Comparison of ENCODE assay signal across 18 cellular contexts in the genomic region with DNA sequence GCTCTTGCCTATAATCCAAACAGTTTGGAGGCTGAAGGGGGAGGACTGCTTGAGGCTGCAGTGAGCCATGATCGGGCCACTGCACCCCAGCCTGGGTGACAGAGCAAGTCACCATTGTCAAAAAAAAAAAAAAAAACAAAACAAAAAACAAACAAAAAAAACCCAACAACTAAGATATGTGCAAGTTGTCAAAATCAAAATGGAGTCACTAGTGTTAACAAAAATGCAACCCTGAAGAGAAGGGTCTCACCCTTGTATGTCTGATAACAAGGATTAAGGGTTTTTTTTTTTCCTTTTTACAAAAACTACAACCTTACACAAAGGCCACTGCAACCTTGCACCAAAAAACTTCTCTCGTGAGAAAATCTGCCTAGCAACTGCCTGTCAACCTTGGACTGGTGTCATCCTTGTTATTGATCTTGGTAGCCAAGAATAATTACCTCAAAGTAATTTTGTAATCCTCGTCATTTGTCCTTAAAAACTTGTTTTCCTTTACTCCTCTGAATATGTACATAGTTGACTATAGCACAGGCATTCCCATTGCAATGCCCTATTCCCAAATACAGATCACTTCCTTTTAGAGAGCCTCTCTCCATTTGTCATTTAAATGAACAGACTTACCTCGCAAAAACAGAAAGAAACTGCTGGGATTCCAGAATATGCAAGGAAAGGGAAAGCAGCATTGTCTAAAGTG. TPM values are rescaled to one million over a fixed set of nuclear protein-coding genes. Genes with fewer than 3 reads are reported as not detected.
A peak's percentile ranks its signal among the peaks of the same experiment; 100 is the strongest.
DNase-seq lines count a peak whose midpoint lies in the region; ATAC-seq, FAIRE-seq and TF ChIP-seq lines count a peak whose summit lies in the region.
"Had no signal": no experiment of that assay in that cellular context is flagged by ENCODE, and none has a peak within 500 bp of the region (broad histone marks: within the 10 kb centered on the region; RNA-seq: fewer than 3 reads in every experiment).

No MANE protein-coding gene starts in this region.

- H3K9ac ChIP-seq in HUES6 (ENCODE audit: low read length) (no peak overlapping the region), K562 (ENCODE audit: insufficient read depth in 1 of 2, low read depth in 2 of 2, low read length in 2 of 2) (no peak overlapping the region)

- no TSS peak for BruUV-seq in K562 (replicated peaks; lab: Mats Ljungman, UMichigan)

- peaks cover 42% of the 10 kb centered on the region; the same call in 1 of the 2 replicates for H4K20me1 ChIP-seq in K562 (replicated peaks; ENCODE audit: control insufficient read depth, insufficient read depth, low read length)

- ATAC-seq in K562, result no peak

- in situ Hi-C loops in K562 (cut with MboI), result no loop called here

- H3K4me3 Mint-ChIP-seq in T-helper 2 cell treated with Interferon-gamma antibody and Interleukin-4, amounts not matched to agents 5 μg/mL and 100 μg/mL, for 36 hours, result no peak overlapping the region
- H3K4me3 Mint-ChIP-seq: CD14-positive monocyte had no signal

- CTCF ChIA-PET in K562 (lab: Yijun Ruan, JAX; ENCODE audit: low intra/inter-chr PET ratio), result no interaction called here

- no peaks in the 10 kb centered on the region for H3K27me3 Mint-ChIP-seq in T-helper 2 cell treated with Interferon-gamma antibody and Interleukin-4, amounts not matched to agents 5 μg/mL and 100 μg/mL, for 36 hours (ENCODE audit: low read depth)

- H3K4me2 ChIP-seq in K562 (ENCODE audit: insufficient read depth, low read length), result no peak overlapping the region

- DNase-seq in T-helper 2 cell treated with Interferon-gamma antibody and Interleukin-4, amounts not matched to agents 5 μg/mL and 100 μg/mL, for 36 hours (ENCODE audit: low spot score), result no peak
- DNase-seq in T-helper 2 cell (no peak), K562 (ENCODE audit: extremely low read depth in 1 of 4, low spot score in 3 of 4) (no peak), iPS-NIHi11 (ENCODE audit: low spot score) (peak; percentile 19), DMS114 treated with DMSO at 0.1 percent for 48 hours (lab: John Stamatoyannopoulos, UW; ENCODE audit: unreplicated experiment) (no peak), cerebellum (ENCODE audit: low spot score) (no peak), NCI-H128 (lab: John Stamatoyannopoulos, UW; ENCODE audit: unreplicated experiment) (no peak)
- DNase-seq: NCI-H1417 treated with DMSO at 0.1 percent for 48 hours, NCI-H1930, NCI-H345, NCI-H524 treated with DMSO at 0.1 percent for 48 hours, SHP77 had no signal

- H3K79me2 ChIP-seq in K562 (ENCODE audit: control insufficient read depth, insufficient read depth, low read length), result peaks cover 55% of the 10 kb centered on the region

- peak; percentile 39; the same call in 1 of the 2 replicates for TF ChIP-seq POLR2A in K562 (conservative IDR thresholded peaks at IDR 0.05)

- no peak for TF ChIP-seq CTCF in K562 (IDR thresholded peaks at IDR 0.05 in 2 of 3, conservative IDR thresholded peaks at IDR 0.05 in 1 of 3; ENCODE audit: insufficient read depth in 2 of 3, low read depth in 1 of 3, low read length in 3 of 3)

- no peaks in the 10 kb centered on the region for H3K27me3 ChIP-seq in HUES6 (ENCODE audit: control insufficient read depth, insufficient read depth, low read length)
- H3K27me3 ChIP-seq in K562 (ENCODE audit: control insufficient read depth in 2 of 2, insufficient read depth in 2 of 2, low read length in 2 of 2), result no peaks in the 10 kb centered on the region

- FAIRE-seq in K562 (lab: Jason Lieb, UNC), result no peak
- FAIRE-seq: G401.6, RCC 7860 had no signal

- H3K9me3 ChIP-seq in HUES6 (ENCODE audit: control insufficient read depth, insufficient read depth, low read depth, low read length) (no peaks in the 10 kb centered on the region), K562 (replicated peaks; ENCODE audit: control insufficient read depth, insufficient read depth, low read depth, low read length) (no peaks in the 10 kb centered on the region)

- POLR2A ChIA-PET in K562 (lab: Yijun Ruan, JAX), result interaction anchor here (0.6 to 3.1 kb wide), 3 partner anchors 10 to 11 kb away, joined by 3 to 18 read pairs (median 4); no protein-coding TSS in a partner anchor

- intact Hi-C loops in K562 (cut with micrococcal nuclease), result no loop called here

- no peaks in the 10 kb centered on the region for H3K9me1 ChIP-seq in K562 (ENCODE audit: control insufficient read depth, insufficient read depth, low read length)

- TF ChIP-seq EP300 in K562 (IDR thresholded peaks at IDR 0.05; ENCODE audit: low read length), result no peak

- peak overlapping the region; percentile 2 for H3K27ac Mint-ChIP-seq in T-helper 2 cell treated with Interferon-gamma antibody and Interleukin-4, amounts not matched to agents 5 μg/mL and 100 μg/mL, for 36 hours

- no peak overlapping the region for H2AFZ ChIP-seq in K562 (ENCODE audit: low read depth, low read length)

- 94% methylated on average over 4 of the region's 4 CpGs for WGBS in K562 (ENCODE audit: insufficient coverage, low coverage, missing lambda C conversion rate)

- no peak overlapping the region for H3K4me3 ChIP-seq in HUES6 (ENCODE audit: low read depth, low read length)
- H3K4me3 ChIP-seq in K562, result no peak overlapping the region
- H3K4me3 ChIP-seq: SK-N-MC had no signal

- peaks cover 2% of the 10 kb centered on the region for H3K4me1 Mint-ChIP-seq in T-helper 2 cell treated with Interferon-gamma antibody and Interleukin-4, amounts not matched to agents 5 μg/mL and 100 μg/mL, for 36 hours (ENCODE audit: low read depth)

- H3K36me3 Mint-ChIP-seq in T-helper 2 cell treated with Interferon-gamma antibody and Interleukin-4, amounts not matched to agents 5 μg/mL and 100 μg/mL, for 36 hours (ENCODE audit: low read depth), result peaks cover 74% of the 10 kb centered on the region

- peak overlapping the region; percentile 73 for H3K27ac ChIP-seq in HUES6 (ENCODE audit: low read depth, low read length)
- no peak overlapping the region for H3K27ac ChIP-seq in K562 (ENCODE audit: extremely low read depth, low read depth, low read length)
- H3K27ac ChIP-seq: 22Rv1, SK-N-MC had no signal

- no peak for TF ChIP-seq RAD21 in K562 (CRISPR knock-in tag; conservative IDR thresholded peaks at IDR 0.05 in 1 of 2, IDR thresholded peaks at IDR 0.05 in 1 of 2)

- H3K4me1 ChIP-seq in HUES6 (ENCODE audit: control insufficient read depth, insufficient read depth, low read length), result peaks cover 21% of the 10 kb centered on the region
- H3K4me1 ChIP-seq in K562 (replicated peaks in 1 of 2; ENCODE audit: control insufficient read depth in 2 of 2, insufficient read depth in 2 of 2, low read length in 2 of 2), result no peaks in the 10 kb centered on the region; a peak in 1 of 5 replicates

- no peaks in the 10 kb centered on the region for H3K9me3 Mint-ChIP-seq in T-helper 2 cell treated with Interferon-gamma antibody and Interleukin-4, amounts not matched to agents 5 μg/mL and 100 μg/mL, for 36 hours
- H3K9me3 Mint-ChIP-seq: CD14-positive monocyte had no signal

- peaks cover 96% of the 10 kb centered on the region for H3K36me3 ChIP-seq in HUES6 (ENCODE audit: control insufficient read depth, insufficient read depth, low read length)
- H3K36me3 ChIP-seq in K562 (ENCODE audit: control insufficient read depth, insufficient read depth, low read length), result peaks cover 97% of the 10 kb centered on the region

TF ChIP-seq in K562, 482 proteins besides CTCF, POLR2A, EP300 and RAD21 (continues in another document):
- TF ChIP-seq HDAC6 (IDR thresholded peaks at IDR 0.05; ENCODE audit: low read depth, low read length) (no peak), STAT5A (IDR thresholded peaks at IDR 0.05; ENCODE audit: borderline replicate concordance, low read length) (no peak), HEY1 (CRISPR knock-in tag; IDR thresholded peaks at IDR 0.05; ENCODE audit: borderline replicate concordance) (no peak), DPF2 (IDR thresholded peaks at IDR 0.05) (no peak), ZNF175 (CRISPR knock-in tag; IDR thresholded peaks at IDR 0.05; ENCODE audit: low read depth) (0 out of 2 replicates have a peak, but pooled peaks have one; percentile 29), HDAC8 (tag; IDR thresholded peaks at IDR 0.05) (peak; percentile 75; the same call in 1 of the 2 replicates), MEF2D (tag; conservative IDR thresholded peaks at IDR 0.05; ENCODE audit: low read depth) (peak; percentile 77), MECOM (CRISPR knock-in tag; IDR thresholded peaks at IDR 0.05) (peak; percentile 87)
- TF ChIP-seq, protein P1, sequence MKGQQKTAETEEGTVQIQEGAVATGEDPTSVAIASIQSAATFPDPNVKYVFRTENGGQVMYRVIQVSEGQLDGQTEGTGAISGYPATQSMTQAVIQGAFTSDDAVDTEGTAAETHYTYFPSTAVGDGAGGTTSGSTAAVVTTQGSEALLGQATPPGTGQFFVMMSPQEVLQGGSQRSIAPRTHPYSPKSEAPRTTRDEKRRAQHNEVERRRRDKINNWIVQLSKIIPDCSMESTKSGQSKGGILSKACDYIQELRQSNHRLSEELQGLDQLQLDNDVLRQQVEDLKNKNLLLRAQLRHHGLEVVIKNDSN (CRISPR knock-in tag; IDR thresholded peaks at IDR 0.05), result no peak

RNA-seq across cellular contexts. Expression of a gene that starts 24.1 kb away (rescaled TPM):
- 1,487 and 3,369 TPM in 2 replicates for total RNA-seq in K562 (2011; cell fraction: chromatin; rRNA removed; ENCODE audit: low replicate concordance)
- total RNA-seq in K562 (2011; cell fraction: nucleolus; rRNA removed), result 1,103 and 1,251 TPM in 2 replicates
- 1,578 and 1,589 TPM in 2 replicates for total RNA-seq in K562 (2011; cell fraction: nucleoplasm; rRNA removed)
- total RNA-seq in K562 (2014; rRNA removed) (303 and 478 TPM in 2 replicates), K562 (2014; rRNA removed; fragmentation: Illumina TruSeq; extraction: Trizol) (468 and 534 TPM in 2 replicates), K562 (2015; rRNA removed; fragmentation: Illumina TruSeq; extraction: Trizol) (310 and 332 TPM in 2 replicates), K562 (2021) (450 and 470 TPM in 2 replicates), cerebellum (102 TPM)
- polyA plus RNA-seq in K562 (2011; rRNA removed) (521 and 679 TPM in 2 replicates), K562 (2014; fragmentation: Illumina TruSeq; extraction: Trizol) (239 and 256 TPM in 2 replicates), K562 (2014; fragmentation: Nextera tagmentation; extraction: Ambion mirVana) (100 to 1,000 TPM; 149 to 308 TPM), K562 (2014; rRNA removed) (241 and 268 TPM in 2 replicates)
- 104 and 238 TPM in 2 replicates for polyA plus RNA-seq in K562 (2011; cell fraction: cytosol; rRNA removed)
- 454 and 755 TPM in 2 replicates for polyA plus RNA-seq in K562 (2011; cell fraction: nucleus; rRNA removed)
- polyA plus RNA-seq in K562 (2012), result 166 and 406 TPM in 2 replicates
- polyA minus RNA-seq in K562 (2011; rRNA and poly(A)+ RNA removed), result 2,244 and 2,897 TPM in 2 replicates
- 425 and 493 TPM in 2 replicates for polyA minus RNA-seq in K562 (2011; cell fraction: cytosol; rRNA and poly(A)+ RNA removed)
- 581 and 964 TPM in 2 replicates for polyA minus RNA-seq in K562 (2011; cell fraction: nucleus; rRNA and poly(A)+ RNA removed)
